ENCODE assay signal across 25 cellular contexts in genomic region chr7:157493017-157493416, GRCh38.
A peak's percentile ranks its signal among the peaks of the same experiment; 100 is the strongest.
DNase-seq lines count a peak whose midpoint lies in the region; ATAC-seq, FAIRE-seq and TF ChIP-seq lines count a peak whose summit lies in the region.
"Had no signal": no experiment of that assay in that cellular context is flagged by ENCODE, and none has a peak within 500 bp of the region (broad histone marks: within the 10 kb centered on the region; RNA-seq: fewer than 3 reads in every experiment).

No MANE protein-coding gene starts in this region.

- H3K4me2 ChIP-seq in K562 (ENCODE audit: insufficient read depth, low read length) (no peak overlapping the region), GM23248 (ENCODE audit: unreplicated experiment) (no peak overlapping the region)

- H3K9me2 ChIP-seq in GM23248 (ENCODE audit: insufficient read depth), result no peaks in the 10 kb centered on the region

- H3K4me3 Mint-ChIP-seq in activated T-cell treated with anti-CD3 and anti-CD28 coated beads, Interleukin-2, amount 50 U/mL, for 24 hours, result no peak overlapping the region

- H2AFZ ChIP-seq in K562 (ENCODE audit: low read depth, low read length) (no peak overlapping the region), GM23248 (no peak overlapping the region)

- H3K27me3 ChIP-seq in K562 (ENCODE audit: control insufficient read depth in 2 of 2, insufficient read depth in 2 of 2, low read length in 2 of 2) (peaks cover 26 to 55% of the 10 kb centered on the region in 2 experiments), sigmoid colon (no peaks in the 10 kb centered on the region), GM23248 (replicated peaks; ENCODE audit: insufficient read depth) (no peaks in the 10 kb centered on the region)
- H3K27me3 ChIP-seq: cardiac muscle cell, gastrocnemius medialis, pancreas, vagina had no signal

- peaks cover 13% of the 10 kb centered on the region for H3K9me3 Mint-ChIP-seq in activated T-cell treated with anti-CD3 and anti-CD28 coated beads, Interleukin-2, amount 50 U/mL, for 24 hours

- H3K4me3 ChIP-seq in LNCaP clone FGC (ENCODE audit: low read depth, low read length), result no peak overlapping the region
- H3K4me3 ChIP-seq in K562, result no peak overlapping the region
- no peak overlapping the region for H3K4me3 ChIP-seq in sigmoid colon
- H3K4me3 ChIP-seq in GM23248, result no peak overlapping the region
- H3K4me3 ChIP-seq: cardiac muscle cell, dorsolateral prefrontal cortex, gastrocnemius medialis, pancreas, vagina had no signal

- H3K4me1 Mint-ChIP-seq in activated T-cell treated with anti-CD3 and anti-CD28 coated beads, Interleukin-2, amount 50 U/mL, for 24 hours (ENCODE audit: low read depth), result peaks cover 52% of the 10 kb centered on the region

- no peak overlapping the region for H3K27ac Mint-ChIP-seq in activated T-cell treated with anti-CD3 and anti-CD28 coated beads, Interleukin-2, amount 50 U/mL, for 24 hours
- H3K27ac Mint-ChIP-seq: activated T-helper 2 cell treated with anti-CD3 and anti-CD28 coated beads, Interferon-gamma antibody, Interleukin-2, Interleukin-4, amounts not matched to agents 10 μg/mL and 5 μg/mL and 100 μg/mL, durations not matched to agents 14 hours and 24 hours and 36 hours had no signal

- H3K4me1 ChIP-seq in K562 (replicated peaks in 1 of 2; ENCODE audit: control insufficient read depth in 2 of 2, insufficient read depth in 2 of 2, low read length in 2 of 2) (peaks cover 0 to 3% of the 10 kb centered on the region in 2 experiments; a peak in 3 of 5 replicates), sigmoid colon (no peaks in the 10 kb centered on the region), GM23248 (ENCODE audit: insufficient read depth) (no peaks in the 10 kb centered on the region)
- H3K4me1 ChIP-seq: gastrocnemius medialis, pancreas, vagina had no signal

- H3K36me3 ChIP-seq in K562 (ENCODE audit: control insufficient read depth, insufficient read depth, low read length), result no peaks in the 10 kb centered on the region
- no peaks in the 10 kb centered on the region for H3K36me3 ChIP-seq in sigmoid colon
- H3K36me3 ChIP-seq in GM23248 (ENCODE audit: low read depth), result no peaks in the 10 kb centered on the region
- H3K36me3 ChIP-seq: cardiac muscle cell, gastrocnemius medialis, pancreas, vagina had no signal

- TF ChIP-seq POLR2A in K562 (conservative IDR thresholded peaks at IDR 0.05) (no peak), sigmoid colon (IDR thresholded peaks at IDR 0.05) (no peak)

- no peaks in the 10 kb centered on the region for H3K9me1 ChIP-seq in K562 (ENCODE audit: control insufficient read depth, insufficient read depth, low read length)

- no peaks in the 10 kb centered on the region for H3K79me2 ChIP-seq in K562 (ENCODE audit: control insufficient read depth, insufficient read depth, low read length)
- no peaks in the 10 kb centered on the region for H3K79me2 ChIP-seq in GM23248 (ENCODE audit: insufficient read depth)

- no peaks in the 10 kb centered on the region for H4K20me1 ChIP-seq in K562 (replicated peaks; ENCODE audit: control insufficient read depth, insufficient read depth, low read length)
- no peaks in the 10 kb centered on the region for H4K20me1 ChIP-seq in GM23248 (ENCODE audit: insufficient read depth)

- FAIRE-seq in K562 (lab: Jason Lieb, UNC), result no peak
- FAIRE-seq: H54, pancreas had no signal

- H3K27ac ChIP-seq in K562 (ENCODE audit: extremely low read depth, low read depth, low read length) (no peak overlapping the region), sigmoid colon (no peak overlapping the region), RWPE1 (no peak overlapping the region), GM23248 (no peak overlapping the region)
- H3K27ac ChIP-seq: cardiac muscle cell, dorsolateral prefrontal cortex, gastrocnemius medialis, pancreas, vagina had no signal

- peak; percentile 29 for DNase-seq in activated T-cell treated with anti-CD3 and anti-CD28 coated beads, Interleukin-2, amount 50 U/mL, for 24 hours
- DNase-seq in activated T-cell treated with anti-CD3 and anti-CD28 coated beads, Interleukin-2, amount 50 U/mL, for 1 hour, result no peak
- peak; percentile 89 for DNase-seq in LNCaP clone FGC (ENCODE audit: low read depth)
- no peak for DNase-seq in K562 (ENCODE audit: extremely low read depth in 1 of 4, low spot score in 3 of 4)
- DNase-seq in sigmoid colon, result peak; percentile 40
- DNase-seq in RWPE1 (ENCODE audit: low spot score), result no peak
- no peak for DNase-seq in midbrain (lab: John Stamatoyannopoulos, UW)
- no peak for DNase-seq in GM23248
- DNase-seq: activated CD4-positive, alpha-beta T cell treated with anti-CD3 and anti-CD28 coated beads, Interleukin-2, amount 50 U/mL, for 48 hours; DMS 273 treated with DMSO at 0.1 percent for 48 hours; dorsolateral prefrontal cortex; erythroblast; gastrocnemius medialis; GF-D8; mesenchymal stem cell; MM.1S; naive thymus-derived CD8-positive, alpha-beta T cell; NCI-H187; NCI-H345; pancreas had no signal

- ATAC-seq in K562, result no peak
- ATAC-seq: gastrocnemius medialis; naive thymus-derived CD8-positive, alpha-beta T cell; pancreas had no signal

- no peak overlapping the region for H3K9ac ChIP-seq in K562 (ENCODE audit: insufficient read depth in 1 of 2, low read depth in 2 of 2, low read length in 2 of 2)
- H3K9ac ChIP-seq in GM23248, result no peak overlapping the region

- H3F3A ChIP-seq in GM23248 (ENCODE audit: insufficient read depth), result no peaks in the 10 kb centered on the region

- CTCF ChIA-PET in K562 (lab: Yijun Ruan, JAX; ENCODE audit: low intra/inter-chr PET ratio) (no interaction called here), RWPE1 (lab: Yijun Ruan, JAX) (no interaction called here)

- H3K9me3 ChIP-seq in K562 (replicated peaks; ENCODE audit: control insufficient read depth, insufficient read depth, low read depth, low read length) (no peaks in the 10 kb centered on the region), sigmoid colon (no peaks in the 10 kb centered on the region), GM23248 (ENCODE audit: low read depth) (no peaks in the 10 kb centered on the region)
- H3K9me3 ChIP-seq: gastrocnemius medialis, pancreas, vagina had no signal

- TF ChIP-seq CTCF in LNCaP clone FGC (IDR thresholded peaks at IDR 0.05; ENCODE audit: control insufficient read depth, extremely low read depth, insufficient read depth), result no peak
- TF ChIP-seq CTCF in K562 (IDR thresholded peaks at IDR 0.05 in 2 of 3, conservative IDR thresholded peaks at IDR 0.05 in 1 of 3; ENCODE audit: insufficient read depth in 2 of 3, low read depth in 1 of 3, low read length in 3 of 3), result no peak
- no peak for TF ChIP-seq CTCF in sigmoid colon (IDR thresholded peaks at IDR 0.05)
- TF ChIP-seq CTCF in RWPE1 (conservative IDR thresholded peaks at IDR 0.05; ENCODE audit: low read depth), result no peak

- H3K27me3 Mint-ChIP-seq in activated T-cell treated with anti-CD3 and anti-CD28 coated beads, Interleukin-2, amount 50 U/mL, for 24 hours, result peaks cover 21% of the 10 kb centered on the region

- H3K36me3 Mint-ChIP-seq in activated T-cell treated with anti-CD3 and anti-CD28 coated beads, Interleukin-2, amount 50 U/mL, for 24 hours (ENCODE audit: low read depth), result no peaks in the 10 kb centered on the region
- H3K36me3 Mint-ChIP-seq: CD14-positive monocyte had no signal

- no peak for TF ChIP-seq EP300 in K562 (IDR thresholded peaks at IDR 0.05; ENCODE audit: low read length)
- TF ChIP-seq EP300 in sigmoid colon (IDR thresholded peaks at IDR 0.05), result no peak

- no peak for TF ChIP-seq RAD21 in K562 (CRISPR knock-in tag; conservative IDR thresholded peaks at IDR 0.05 in 1 of 2, IDR thresholded peaks at IDR 0.05 in 1 of 2)

- 0% methylated on average over 5 of the region's 5 CpGs for WGBS in K562 (ENCODE audit: insufficient coverage, low coverage, missing lambda C conversion rate)
- 28 to 56% methylated on average over 5 of the region's 5 CpGs for WGBS in sigmoid colon, 2 donors
- WGBS in GM23248 (ENCODE audit: low coverage in 1 of 2, low lambda C conversion rate in 2 of 2, missing lambda C conversion rate in 2 of 2), 2 experiments, result 2 to 10% methylated on average over 5 of the region's 5 CpGs

- in situ Hi-C loops in K562 (cut with MboI), result no loop called here
- in situ Hi-C loops in GM23248 (cut with MboI), result no loop called here

- POLR2A ChIA-PET in K562 (lab: Yijun Ruan, JAX), result interaction anchor here (0.8 kb wide), 1 partner anchor 29 kb away, joined by 3 read pairs; no protein-coding TSS in a partner anchor
- POLR2A ChIA-PET in RWPE1 (lab: Yijun Ruan, JAX; ENCODE audit: low non-redundant PET), result no interaction called here

- intact Hi-C loops in K562 (cut with micrococcal nuclease), result no loop called here
- intact Hi-C loops in sigmoid colon (cut with DNase I), result no loop called here

- no TSS peak for BruUV-seq in K562 (replicated peaks; lab: Mats Ljungman, UMichigan)

TF ChIP-seq in K562, 482 proteins besides CTCF, POLR2A, EP300 and RAD21:
- TF ChIP-seq EHMT2 (IDR thresholded peaks at IDR 0.05), result peak; percentile 53; the same call in 1 of the 2 replicates
- no peak for TF ChIP-seq ZNF766 (CRISPR knock-in tag; conservative IDR thresholded peaks at IDR 0.05)
TF ChIP-seq in K562: peak in this region for 1.

Comparison
In these comparisons a context has a peak if more than half of its experiments do, and no peak if none do; other contexts are left out.
1. DNase-seq: peak in activated T-cell treated with anti-CD3 and anti-CD28 coated beads, Interleukin-2, amount 50 U/mL, for 24 hours (single experiment), LNCaP clone FGC (single experiment) and sigmoid colon (single experiment); none in activated T-cell treated with anti-CD3 and anti-CD28 coated beads, Interleukin-2, amount 50 U/mL, for 1 hour (single experiment), K562 (0 of 4), RWPE1 (single experiment), midbrain (single experiment) and GM23248 (single experiment).